In the genomic region with DNA sequence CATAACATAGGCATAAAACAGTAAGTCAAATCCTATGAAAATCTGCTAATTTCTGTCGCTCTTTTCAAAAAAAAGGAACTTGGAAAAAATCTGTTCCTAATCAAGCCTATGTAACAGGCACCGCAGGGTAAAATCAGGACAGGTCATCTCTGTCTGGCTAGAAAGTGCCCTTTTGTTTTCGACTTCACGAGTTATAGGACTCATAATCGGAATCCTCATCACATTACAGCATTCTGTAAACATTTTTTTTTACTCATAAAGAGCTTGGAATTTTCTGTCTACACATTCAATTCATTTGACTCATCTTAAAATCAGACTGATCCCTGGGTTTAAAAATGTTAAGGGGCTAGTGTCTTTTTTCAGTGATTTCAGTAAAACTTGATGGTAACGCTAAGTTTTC, we compare ENCODE assay signal across 17 cellular contexts.
DNase-seq lines count a peak whose midpoint lies in the region; FAIRE-seq and TF ChIP-seq lines count a peak whose summit lies in the region.
"Had no signal": no experiment of that assay in that cellular context is flagged by ENCODE, and none has a peak within 500 bp of the region (broad histone marks: within the 10 kb centered on the region; RNA-seq: fewer than 3 reads in every experiment).

No MANE protein-coding gene starts in this region.

- H3K4me1 ChIP-seq in kidney (ENCODE audit: control insufficient read depth in 1 of 2, insufficient read depth in 1 of 2, low read depth in 1 of 2, low read length in 2 of 2): no peaks in the 10 kb centered on the region

- intact Hi-C loops in kidney (cut with DNase I) (no loop called here), Calu3 (cut with micrococcal nuclease; ENCODE audit: unreplicated experiment) (no loop called here)

- CTCF ChIA-PET in Calu3 (lab: Charles Lee): no interaction called here

- TF ChIP-seq CTCF in AG09319 (IDR thresholded peaks at IDR 0.05; ENCODE audit: low read depth, low read length): no peak
- TF ChIP-seq CTCF in chondrocyte (IDR thresholded peaks at IDR 0.05): no peak
- TF ChIP-seq CTCF in kidney (IDR thresholded peaks at IDR 0.05; ENCODE audit: borderline replicate concordance, extremely low read depth, insufficient read depth): no peak
- no peak for TF ChIP-seq CTCF in Calu3 (IDR thresholded peaks at IDR 0.05; ENCODE audit: unreplicated experiment)

- H3K9me3 Mint-ChIP-seq in chondrocyte (ENCODE audit: low read depth) (no peaks in the 10 kb centered on the region), Calu3 (ENCODE audit: low read depth, unreplicated experiment) (no peaks in the 10 kb centered on the region)
- H3K9me3 Mint-ChIP-seq: CD4-positive, CD25-positive, alpha-beta regulatory T cell; T-cell had no signal

- no peaks in the 10 kb centered on the region for H3K9me3 ChIP-seq in kidney (ENCODE audit: control insufficient read depth in 1 of 2, low read length in 2 of 2)
- H3K9me3 ChIP-seq: right atrium auricular region, stomach had no signal

- in situ Hi-C loops in ACHN (cut with HindIII; ENCODE audit: low pct_ligation_motif_present, low pct_unique_long_range_greater_than_20kb, low sequenced_read_pairs): no loop called here

- BruUV-seq in Calu3 (replicated peaks; lab: Mats Ljungman, UMichigan): no TSS peak

- H3K9ac ChIP-seq in kidney (ENCODE audit: low read length in 2 of 2): no peak overlapping the region

- H3K36me3 ChIP-seq in kidney (ENCODE audit: control insufficient read depth in 1 of 2, insufficient read depth in 2 of 2, low read length in 2 of 2): no peaks in the 10 kb centered on the region
- H3K36me3 ChIP-seq: right atrium auricular region, stomach had no signal

- peak overlapping the region; percentile 24 for H3K4me3 Mint-ChIP-seq in chondrocyte (ENCODE audit: unreplicated experiment)
- H3K4me3 Mint-ChIP-seq in Calu3 (ENCODE audit: low read depth, unreplicated experiment): no peak overlapping the region
- H3K4me3 Mint-ChIP-seq: CD4-positive, CD25-positive, alpha-beta regulatory T cell; T-cell had no signal

- H3K4me1 Mint-ChIP-seq in chondrocyte (ENCODE audit: low read depth) (peaks cover 67% of the 10 kb centered on the region), Calu3 (ENCODE audit: low read depth, unreplicated experiment) (no peaks in the 10 kb centered on the region)
- H3K4me1 Mint-ChIP-seq: CD4-positive, CD25-positive, alpha-beta regulatory T cell; T-cell had no signal

- H3K27ac ChIP-seq in kidney (ENCODE audit: low read depth in 2 of 2, low read length in 2 of 2): no peak overlapping the region

- H3K27me3 Mint-ChIP-seq in chondrocyte (ENCODE audit: low read depth): no peaks in the 10 kb centered on the region
- H3K27me3 Mint-ChIP-seq in Calu3 (ENCODE audit: unreplicated experiment): peaks cover 7% of the 10 kb centered on the region
- H3K27me3 Mint-ChIP-seq: CD4-positive, CD25-positive, alpha-beta regulatory T cell had no signal

- FAIRE-seq in kidney (lab: Jason Lieb, UNC): no peak
- FAIRE-seq: bronchial epithelial cell, endothelial cell of umbilical vein had no signal

- no peak overlapping the region for H3K4me3 ChIP-seq in kidney (ENCODE audit: low read length in 2 of 2)
- H3K4me3 ChIP-seq: right atrium auricular region, stomach had no signal

- no peaks in the 10 kb centered on the region for H3K36me3 Mint-ChIP-seq in chondrocyte (ENCODE audit: low read depth)
- H3K36me3 Mint-ChIP-seq in Calu3 (ENCODE audit: insufficient read depth, unreplicated experiment): no peaks in the 10 kb centered on the region
- H3K36me3 Mint-ChIP-seq: CD4-positive, CD25-positive, alpha-beta regulatory T cell; T-cell had no signal

- H3K27ac Mint-ChIP-seq in chondrocyte (ENCODE audit: unreplicated experiment) (peak overlapping the region; percentile 80), Calu3 (ENCODE audit: unreplicated experiment) (no peak overlapping the region)
- H3K27ac Mint-ChIP-seq: CD4-positive, CD25-positive, alpha-beta regulatory T cell; T-cell had no signal

- DNase-seq in AG09319 (ENCODE audit: extremely low read depth, low read depth) (peak; percentile 61), HT1080 (ENCODE audit: low read depth) (peak; percentile 13), chondrocyte (ENCODE audit: low spot score) (no peak), myocyte (ENCODE audit: low read depth) (peak; percentile 29), kidney (no peak), Calu3 (no peak), ACHN (no peak)
- DNase-seq in activated effector memory CD4-positive, alpha-beta T cell treated with Interleukin-2 at 50 U/mL for 16 hours: no peak
- DNase-seq: activated CD4-positive, alpha-beta T cell treated with anti-CD3 and anti-CD28 coated beads for 4 hours; CD4-positive, CD25-positive, alpha-beta regulatory T cell; Karpas-422; NCI-H2081; stomach; T-cell had no signal

Comparison
In these comparisons a context has a peak if more than half of its experiments do, and no peak if none do; other contexts are left out.
1. DNase-seq: peak in AG09319 (single experiment), HT1080 (single experiment) and myocyte (single experiment); none in chondrocyte (single experiment), activated effector memory CD4-positive, alpha-beta T cell treated with Interleukin-2 at 50 U/mL for 16 hours (single experiment), kidney (single experiment), Calu3 (single experiment) and ACHN (single experiment).